8 cellular contexts compared by ENCODE assay signal in the genomic region with DNA sequence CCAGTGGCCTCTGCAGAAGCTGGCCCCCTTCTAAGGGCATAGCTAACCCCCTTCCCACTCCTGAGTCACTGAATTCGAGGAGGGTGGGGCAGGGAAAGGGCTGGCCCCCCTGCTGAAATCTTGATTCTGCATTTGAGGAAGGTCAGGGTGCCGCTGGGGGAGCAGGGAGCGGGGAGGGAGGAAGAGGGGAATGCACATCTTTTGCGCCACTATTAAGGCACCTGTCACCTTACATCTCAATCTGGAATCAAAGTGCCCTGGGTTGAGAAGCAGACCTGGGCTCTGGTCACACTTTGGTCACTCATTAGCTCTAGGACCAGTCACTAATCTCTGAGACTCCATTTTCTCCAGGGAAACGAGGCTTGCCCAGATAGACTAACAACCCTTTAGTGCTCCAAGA.
DNase-seq lines count a peak whose midpoint lies in the region; ATAC-seq, FAIRE-seq and TF ChIP-seq lines count a peak whose summit lies in the region.

No MANE protein-coding gene starts in this region.

- H3K79me2 ChIP-seq in astrocyte (ENCODE audit: insufficient read depth, low read length) = no peaks in the 10 kb centered on the region

- DNase-seq in stimulated activated naive CD8-positive, alpha-beta T cell treated with anti-CD3 and anti-CD28 coated beads, Interleukin-15, Interleukin-2, amounts not matched to agents 100 U/mL and 50 U/mL, for 24 hours = no peak
- DNase-seq in astrocyte (ENCODE audit: low read depth) (no peak), ureter (ENCODE audit: low spot score) (no peak), posterior cingulate gyrus (no peak), NCI-H2171 (lab: John Stamatoyannopoulos, UW) (no peak)

- TF ChIP-seq CTCF in astrocyte (IDR thresholded peaks at IDR 0.05; ENCODE audit: insufficient read depth, low read depth, low read length) = no peak

- H2AFZ ChIP-seq in astrocyte (ENCODE audit: low read depth, low read length) = peak overlapping the region; percentile 82

- H3K4me1 Mint-ChIP-seq in stimulated activated naive CD8-positive, alpha-beta T cell treated with anti-CD3 and anti-CD28 coated beads, Interleukin-15, Interleukin-2, amounts not matched to agents 100 ng/mL and 50 ng/mL, for 24 hours (ENCODE audit: low read depth) = peaks cover 21% of the 10 kb centered on the region
- H3K4me1 Mint-ChIP-seq in astrocyte (ENCODE audit: low read depth, unreplicated experiment) = peaks cover 9% of the 10 kb centered on the region

- H3K4me2 ChIP-seq in astrocyte (ENCODE audit: low read length) = peak overlapping the region; percentile 94

- no peak for ATAC-seq in stimulated activated naive CD8-positive, alpha-beta T cell treated with anti-CD3 and anti-CD28 coated beads, Interleukin-15, Interleukin-2, amounts not matched to agents 100 U/mL and 50 U/mL, for 24 hours
- ATAC-seq in HG03175 (IDR thresholded peaks at IDR 0.05; ENCODE audit: unreplicated experiment) = no peak

- no peaks in the 10 kb centered on the region for H4K20me1 ChIP-seq in astrocyte (ENCODE audit: insufficient read depth, low read length)

- H3K27me3 ChIP-seq in astrocyte (ENCODE audit: insufficient read depth, low read length) (peaks cover 30% of the 10 kb centered on the region), mucosa of stomach (ENCODE audit: control insufficient read depth, insufficient read depth, low read length) (peaks cover 21% of the 10 kb centered on the region)

- no peak overlapping the region for H3K27ac ChIP-seq in astrocyte (ENCODE audit: low read depth, low read length)

- peaks cover 15% of the 10 kb centered on the region for H3K4me1 ChIP-seq in astrocyte (ENCODE audit: insufficient read depth, low read length)
- H3K4me1 ChIP-seq in mucosa of stomach (ENCODE audit: control insufficient read depth, insufficient read depth, low read length) = peaks cover 16% of the 10 kb centered on the region

- H3K9me3 Mint-ChIP-seq in stimulated activated naive CD8-positive, alpha-beta T cell treated with anti-CD3 and anti-CD28 coated beads, Interleukin-15, Interleukin-2, amounts not matched to agents 100 ng/mL and 50 ng/mL, for 24 hours = no peaks in the 10 kb centered on the region
- H3K9me3 Mint-ChIP-seq in astrocyte (ENCODE audit: unreplicated experiment) = peaks cover under 1% of the 10 kb centered on the region

- H3K36me3 Mint-ChIP-seq in stimulated activated naive CD8-positive, alpha-beta T cell treated with anti-CD3 and anti-CD28 coated beads, Interleukin-15, Interleukin-2, amounts not matched to agents 100 ng/mL and 50 ng/mL, for 24 hours (ENCODE audit: low read depth) = no peaks in the 10 kb centered on the region
- peaks cover 3% of the 10 kb centered on the region for H3K36me3 Mint-ChIP-seq in astrocyte (ENCODE audit: low read depth, unreplicated experiment)

- H3K4me3 ChIP-seq in astrocyte (ENCODE audit: insufficient read depth, low read depth, low read length) (peak overlapping the region; percentile 64), mucosa of stomach (ENCODE audit: low read length) (no peak overlapping the region)

- no peaks in the 10 kb centered on the region for H3K27me3 Mint-ChIP-seq in stimulated activated naive CD8-positive, alpha-beta T cell treated with anti-CD3 and anti-CD28 coated beads, Interleukin-15, Interleukin-2, amounts not matched to agents 100 ng/mL and 50 ng/mL, for 24 hours
- peaks cover 60% of the 10 kb centered on the region for H3K27me3 Mint-ChIP-seq in astrocyte (ENCODE audit: low read depth, unreplicated experiment)

- no peak overlapping the region for H3K27ac Mint-ChIP-seq in stimulated activated naive CD8-positive, alpha-beta T cell treated with anti-CD3 and anti-CD28 coated beads, Interleukin-15, Interleukin-2, amounts not matched to agents 100 ng/mL and 50 ng/mL, for 24 hours
- no peak overlapping the region for H3K27ac Mint-ChIP-seq in astrocyte (ENCODE audit: unreplicated experiment)

- H3K36me3 ChIP-seq in astrocyte (ENCODE audit: insufficient read depth, low read length) (no peaks in the 10 kb centered on the region), mucosa of stomach (ENCODE audit: control insufficient read depth, insufficient read depth, low read length) (no peaks in the 10 kb centered on the region)

- no peak for FAIRE-seq in astrocyte (lab: Jason Lieb, UNC)

- H3K9me3 ChIP-seq in astrocyte (ENCODE audit: insufficient read depth, low read depth, low read length) (no peaks in the 10 kb centered on the region), mucosa of stomach (ENCODE audit: control insufficient read depth, low read length) (no peaks in the 10 kb centered on the region)

- intact Hi-C loops in posterior cingulate gyrus (cut with DNase I) = no loop called here

- H3K9ac ChIP-seq in astrocyte (ENCODE audit: low read length) (peak overlapping the region; percentile 54), mucosa of stomach (ENCODE audit: low read length) (peak overlapping the region; percentile 58)

- peak overlapping the region; percentile 87 for H3K4me3 Mint-ChIP-seq in stimulated activated naive CD8-positive, alpha-beta T cell treated with anti-CD3 and anti-CD28 coated beads, Interleukin-15, Interleukin-2, amounts not matched to agents 100 ng/mL and 50 ng/mL, for 24 hours
- H3K4me3 Mint-ChIP-seq in astrocyte (ENCODE audit: unreplicated experiment) = peak overlapping the region; percentile 82
